9 cellular contexts compared by ENCODE assay signal in genomic region chr9:74511333-74511732, GRCh38. TPM values are rescaled to one million over a fixed set of nuclear protein-coding genes. Genes with fewer than 3 reads are reported as not detected.
"Had no signal": no experiment of that assay in that cellular context is flagged by ENCODE, and none has a peak within 500 bp of the region (broad histone marks: within the 10 kb centered on the region; RNA-seq: fewer than 3 reads in every experiment).

No MANE protein-coding gene starts in this region.

- DNase-seq: GDM1, GF-D8 had no signal

- FAIRE-seq: G401.6, GM12878, GM12891, GM12892, GM18507, GM19239 had no signal

- H3K4me3 ChIP-seq: GM12878 had no signal

- ATAC-seq: GM12878 had no signal

RNA-seq across cellular contexts. Expression of gene RORB, which starts 14.2 kb away (rescaled TPM):
- total RNA-seq: G401 had no signal
